ENCODE assay signal across 25 cellular contexts in genomic region chr2:43054367-43054766, GRCh38.
A peak's percentile ranks its signal among the peaks of the same experiment; 100 is the strongest.
DNase-seq lines count a peak whose midpoint lies in the region; ATAC-seq, FAIRE-seq and TF ChIP-seq lines count a peak whose summit lies in the region.
"Had no signal": no experiment of that assay in that cellular context is flagged by ENCODE, and none has a peak within 500 bp of the region (broad histone marks: within the 10 kb centered on the region; RNA-seq: fewer than 3 reads in every experiment).

No MANE protein-coding gene starts in this region.

- no peak overlapping the region for H3K9ac ChIP-seq in endodermal cell (ENCODE audit: extremely low read depth, low read length, poor library complexity, severe bottlenecking)

- H3K36me3 ChIP-seq in endodermal cell (ENCODE audit: control insufficient read depth, insufficient read depth, low read length), result no peaks in the 10 kb centered on the region
- H3K36me3 ChIP-seq: left lung, ovary had no signal

- no peaks in the 10 kb centered on the region for H3K9me3 Mint-ChIP-seq in endodermal cell
- H3K9me3 Mint-ChIP-seq: activated CD8-positive, alpha-beta T cell treated with anti-CD3 and anti-CD28 coated beads for 36 hours; activated naive CD8-positive, alpha-beta T cell treated with anti-CD3 and anti-CD28 coated beads for 36 hours; activated T-cell treated with anti-CD3 and anti-CD28 coated beads, Interleukin-2, amount 50 U/mL, for 4 hours; dendritic cell treated with granulocyte-macrophage colony-stimulating factor and Interleukin-4, amounts not matched to agents 40 ng/mL and 50 ng/mL, for 4 days; T-cell; WTC11 had no signal

- no peak overlapping the region for H3K4me3 Mint-ChIP-seq in endodermal cell
- H3K4me3 Mint-ChIP-seq: activated CD8-positive, alpha-beta T cell treated with anti-CD3 and anti-CD28 coated beads for 36 hours; activated naive CD8-positive, alpha-beta T cell treated with anti-CD3 and anti-CD28 coated beads for 36 hours; activated T-cell treated with anti-CD3 and anti-CD28 coated beads, Interleukin-2, amount 50 U/mL, for 4 hours; B cell; dendritic cell treated with granulocyte-macrophage colony-stimulating factor and Interleukin-4, amounts not matched to agents 40 ng/mL and 50 ng/mL, for 4 days; T-cell; WTC11 had no signal

- peak; percentile 4 for FAIRE-seq in HTR-8/SVneo (lab: Jason Lieb, UNC)
- FAIRE-seq: GM12891 had no signal

- H3K27ac Mint-ChIP-seq in endodermal cell, result no peak overlapping the region
- H3K27ac Mint-ChIP-seq: activated CD8-positive, alpha-beta T cell treated with anti-CD3 and anti-CD28 coated beads for 36 hours; activated naive CD8-positive, alpha-beta T cell treated with anti-CD3 and anti-CD28 coated beads for 36 hours; B cell; dendritic cell treated with granulocyte-macrophage colony-stimulating factor and Interleukin-4, amounts not matched to agents 40 ng/mL and 50 ng/mL, for 4 days; T-cell; WTC11 had no signal

- peak; percentile 10 for DNase-seq in DMS153 (lab: John Stamatoyannopoulos, UW)
- no peak for DNase-seq in DMS153 treated with DMSO at 0.1 percent for 48 hours (lab: John Stamatoyannopoulos, UW; ENCODE audit: unreplicated experiment)
- DNase-seq in HTR-8/SVneo (ENCODE audit: insufficient read length, low spot score), result no peak
- peak; percentile 47 for DNase-seq in endodermal cell
- peak; percentile 79 for DNase-seq in posterior vena cava (ENCODE audit: low spot score)
- no peak for DNase-seq in NCI-H2081 (lab: John Stamatoyannopoulos, UW)
- DNase-seq in NCI-H524 (lab: John Stamatoyannopoulos, UW), result no peak
- DNase-seq: activated CD8-positive, alpha-beta T cell treated with anti-CD3 and anti-CD28 coated beads for 36 hours; activated naive CD8-positive, alpha-beta T cell treated with anti-CD3 and anti-CD28 coated beads for 36 hours; activated T-cell treated with anti-CD3 and anti-CD28 coated beads, Interleukin-2, amount 50 U/mL, for 4 hours; body of pancreas; NCI-H2107; NCI-H748 treated with DMSO at 0.1 percent for 48 hours; T-cell had no signal

- intact Hi-C loops in posterior vena cava (cut with DNase I), result no loop called here

- no peak for TF ChIP-seq CTCF in endodermal cell (conservative IDR thresholded peaks at IDR 0.05)

- H3K36me3 Mint-ChIP-seq in endodermal cell (ENCODE audit: low read depth), result no peaks in the 10 kb centered on the region
- H3K36me3 Mint-ChIP-seq: activated naive CD8-positive, alpha-beta T cell treated with anti-CD3 and anti-CD28 coated beads for 36 hours; T-cell; WTC11 had no signal

- no peak for ATAC-seq in GM19351 (IDR thresholded peaks at IDR 0.05; ENCODE audit: unreplicated experiment)
- ATAC-seq: activated CD8-positive, alpha-beta T cell treated with anti-CD3 and anti-CD28 coated beads for 36 hours; activated T-cell treated with anti-CD3 and anti-CD28 coated beads, Interleukin-2, amount 50 U/mL, for 4 hours; body of pancreas; HCT116; left lung; Panc1; T-cell; WTC11 had no signal

- no peak overlapping the region for H3K27ac ChIP-seq in endodermal cell (ENCODE audit: low read depth, low read length)
- H3K27ac ChIP-seq: 22Rv1, body of pancreas, HL-60, left lung, ovary had no signal

- peaks cover 4% of the 10 kb centered on the region for H3K4me1 ChIP-seq in endodermal cell (ENCODE audit: control insufficient read depth, insufficient read depth, low read length)

- H3K4me3 ChIP-seq in endodermal cell (ENCODE audit: low read length), result no peak overlapping the region
- H3K4me3 ChIP-seq: body of pancreas, left lung, ovary had no signal

- H3K9me3 ChIP-seq in endodermal cell (ENCODE audit: control insufficient read depth, low read length), result no peaks in the 10 kb centered on the region
- H3K9me3 ChIP-seq: body of pancreas, left lung, ovary had no signal

- peaks cover 18% of the 10 kb centered on the region for H3K4me1 Mint-ChIP-seq in endodermal cell

- H3K27me3 Mint-ChIP-seq in endodermal cell (ENCODE audit: insufficient read depth), result no peaks in the 10 kb centered on the region
- H3K27me3 Mint-ChIP-seq: activated CD8-positive, alpha-beta T cell treated with anti-CD3 and anti-CD28 coated beads for 36 hours; activated naive CD8-positive, alpha-beta T cell treated with anti-CD3 and anti-CD28 coated beads for 36 hours had no signal

- 89 to 90% methylated on average over 2 to 7 of the region's 7 CpGs for WGBS in endodermal cell (ENCODE audit: insufficient coverage in 1 of 2, insufficient read length in 1 of 2), 2 experiments

- no peaks in the 10 kb centered on the region for H3K27me3 ChIP-seq in endodermal cell (ENCODE audit: control insufficient read depth, insufficient read depth, low read length, poor library complexity, severe bottlenecking)
- H3K27me3 ChIP-seq: body of pancreas, left lung, ovary had no signal

Comparison
In these comparisons a context has a peak if more than half of its experiments do, and no peak if none do; other contexts are left out.
1. DNase-seq: peak in DMS153 (single experiment), endodermal cell (single experiment) and posterior vena cava (single experiment); none in DMS153 treated with DMSO at 0.1 percent for 48 hours (single experiment), HTR-8/SVneo (single experiment), NCI-H2081 (0 of 2) and NCI-H524 (0 of 2).